1 cellular context compared by ENCODE assay signal in the genomic region with DNA sequence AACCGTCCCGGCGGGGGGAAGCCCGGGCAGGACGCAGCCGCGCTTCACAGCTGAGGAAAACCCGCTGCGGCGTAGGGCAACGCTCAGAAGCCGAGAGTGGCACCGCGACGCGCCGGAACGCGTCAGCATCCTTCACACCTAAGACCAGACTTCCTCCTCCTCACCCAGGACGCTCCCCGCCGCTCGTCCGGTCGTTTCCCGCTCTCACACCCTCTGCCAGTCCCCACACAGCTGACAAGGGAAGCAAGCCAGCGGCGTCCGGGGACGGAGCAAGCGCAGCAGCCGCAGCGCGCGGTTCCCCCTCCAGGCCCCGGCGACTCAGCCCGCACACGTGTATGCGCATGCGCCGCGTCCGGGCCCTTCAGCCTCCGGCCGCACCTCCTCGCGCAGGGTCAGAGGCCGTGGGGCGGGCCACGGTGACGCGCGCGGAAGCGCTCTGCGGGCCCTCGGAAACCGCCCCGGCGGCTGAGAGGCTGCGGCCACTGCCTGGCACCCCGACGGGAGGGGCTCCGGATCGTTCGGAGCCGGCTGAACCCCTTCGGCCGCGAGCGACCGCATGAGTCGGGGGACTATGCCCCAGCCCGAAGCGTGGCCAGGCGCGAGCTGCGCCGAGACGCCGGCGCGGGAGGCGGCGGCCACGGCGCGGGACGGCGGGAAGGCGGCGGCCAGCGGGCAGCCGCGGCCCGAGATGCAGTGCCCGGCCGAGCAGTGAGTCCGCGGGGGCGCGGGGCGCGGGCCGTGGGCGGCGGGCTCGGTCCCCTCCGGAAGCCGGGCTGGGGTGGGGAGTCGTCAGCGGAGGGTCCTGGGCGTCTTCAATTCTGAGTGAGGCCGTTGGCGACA.
TF ChIP-seq lines count a peak whose summit lies in the region.

A gene (plus strand): TSS at position 449 of the 840 bp plus-strand sequence. CDS start 108 bp downstream, at position 557.

TF ChIP-seq in A549, 52 proteins besides CTCF, POLR2A, EP300 and RAD21 (continued from another document):
- TF ChIP-seq, protein P1, sequence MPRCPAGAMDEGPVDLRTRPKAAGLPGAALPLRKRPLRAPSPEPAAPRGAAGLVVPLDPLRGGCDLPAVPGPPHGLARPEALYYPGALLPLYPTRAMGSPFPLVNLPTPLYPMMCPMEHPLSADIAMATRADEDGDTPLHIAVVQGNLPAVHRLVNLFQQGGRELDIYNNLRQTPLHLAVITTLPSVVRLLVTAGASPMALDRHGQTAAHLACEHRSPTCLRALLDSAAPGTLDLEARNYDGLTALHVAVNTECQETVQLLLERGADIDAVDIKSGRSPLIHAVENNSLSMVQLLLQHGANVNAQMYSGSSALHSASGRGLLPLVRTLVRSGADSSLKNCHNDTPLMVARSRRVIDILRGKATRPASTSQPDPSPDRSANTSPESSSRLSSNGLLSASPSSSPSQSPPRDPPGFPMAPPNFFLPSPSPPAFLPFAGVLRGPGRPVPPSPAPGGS (IDR thresholded peaks at IDR 0.05): peak; percentile 81
